9 cellular contexts compared by ENCODE assay signal in genomic region chr17:48646183-48647102, GRCh38. TPM values are rescaled to one million over a fixed set of nuclear protein-coding genes. Genes with fewer than 3 reads are reported as not detected.
A peak's percentile ranks its signal among the peaks of the same experiment; 100 is the strongest.
DNase-seq lines count a peak whose midpoint lies in the region; ATAC-seq and TF ChIP-seq lines count a peak whose summit lies in the region.
"Had no signal": no experiment of that assay in that cellular context is flagged by ENCODE, and none has a peak within 500 bp of the region (broad histone marks: within the 10 kb centered on the region; RNA-seq: fewer than 3 reads in every experiment).

No MANE protein-coding gene starts in this region.

- H3K36me3 ChIP-seq in H7 (replicated peaks; ENCODE audit: control insufficient read depth, insufficient read depth, low read length), result no peaks in the 10 kb centered on the region

- ATAC-seq in GM19455 (IDR thresholded peaks at IDR 0.05; ENCODE audit: unreplicated experiment), result no peak

- DNase-seq in AG04449 (ENCODE audit: low read depth, low spot score) (no peak), H7 (peak; percentile 90), kidney tubule cell (ENCODE audit: low spot score) (peak; percentile 81), cerebellar nuclear complex (lab: John Stamatoyannopoulos, UW) (no peak), KG1 (lab: John Stamatoyannopoulos, UW) (no peak), AML-193 (lab: John Stamatoyannopoulos, UW) (no peak)
- DNase-seq in activated CD4-positive, alpha-beta memory T cell treated with anti-CD3 and anti-CD28 coated beads, Interleukin-2, amount 10 ng/mL, durations not matched to agents 7 days and 5 days, result peak; percentile 31

- POLR2A ChIA-PET in AG04449 (lab: Yijun Ruan, JAX), result no interaction called here
- POLR2A ChIA-PET in activated CD4-positive, alpha-beta memory T cell treated with anti-CD3 and anti-CD28 coated beads, Interleukin-2, amount 10 ng/mL, durations not matched to agents 7 days and 5 days (lab: Charles Lee), result no interaction called here

- peaks cover 87% of the 10 kb centered on the region for H3K27me3 ChIP-seq in H7 (ENCODE audit: control insufficient read depth, insufficient read depth, low read length)

- H3K27me3 Mint-ChIP-seq in activated CD4-positive, alpha-beta memory T cell treated with anti-CD3 and anti-CD28 coated beads, Interleukin-2, amount 10 ng/mL, durations not matched to agents 7 days and 5 days, result peaks cover 75% of the 10 kb centered on the region

- peak overlapping the region; percentile 3; the same call in 1 of the 2 replicates for H3K4me3 ChIP-seq in AG04449 (ENCODE audit: low read depth, low read length)
- peak overlapping the region; percentile 43 for H3K4me3 ChIP-seq in H7 (ENCODE audit: insufficient read depth, low read depth, low read length)

- no peak for TF ChIP-seq CTCF in AG04449 (IDR thresholded peaks at IDR 0.05; ENCODE audit: insufficient read depth, low read length, missing control alignments)

- CTCF ChIA-PET in AG04449 (lab: Yijun Ruan, JAX), result no interaction called here
- CTCF ChIA-PET in activated CD4-positive, alpha-beta memory T cell treated with anti-CD3 and anti-CD28 coated beads, Interleukin-2, amount 10 ng/mL, durations not matched to agents 7 days and 5 days (lab: Charles Lee), result interaction anchor here (1.0 kb wide), 1 partner anchor 10 kb away, joined by 4 read pairs; no protein-coding TSS in a partner anchor

- H3K4me1 Mint-ChIP-seq in activated CD4-positive, alpha-beta memory T cell treated with anti-CD3 and anti-CD28 coated beads, Interleukin-2, amount 10 ng/mL, durations not matched to agents 7 days and 5 days, result peaks cover 24% of the 10 kb centered on the region

- H3K36me3 Mint-ChIP-seq in activated CD4-positive, alpha-beta memory T cell treated with anti-CD3 and anti-CD28 coated beads, Interleukin-2, amount 10 ng/mL, durations not matched to agents 7 days and 5 days (ENCODE audit: low read depth), result no peaks in the 10 kb centered on the region

- no peaks in the 10 kb centered on the region for H3K9me3 Mint-ChIP-seq in activated CD4-positive, alpha-beta memory T cell treated with anti-CD3 and anti-CD28 coated beads, Interleukin-2, amount 10 ng/mL, durations not matched to agents 7 days and 5 days

- no peak overlapping the region for H3K27ac Mint-ChIP-seq in activated CD4-positive, alpha-beta memory T cell treated with anti-CD3 and anti-CD28 coated beads, Interleukin-2, amount 10 ng/mL, durations not matched to agents 7 days and 5 days

- peak overlapping the region; percentile 76 for H3K4me3 Mint-ChIP-seq in activated CD4-positive, alpha-beta memory T cell treated with anti-CD3 and anti-CD28 coated beads, Interleukin-2, amount 10 ng/mL, durations not matched to agents 7 days and 5 days

RNA-seq across cellular contexts. Expression of gene HOXB9, which starts 20.3 kb away (rescaled TPM):
- total RNA-seq in H7 (2014; rRNA removed; shearing (Covaris generic)), result 0.04 TPM in 1 of 2 replicates, not detected in the other
- 1 to 10 TPM in 1 of 2 experiments, under 1 TPM in 1; 0.88 to 1.4 TPM for total RNA-seq in activated CD4-positive, alpha-beta memory T cell treated with anti-CD3 and anti-CD28 coated beads, Interleukin-2, amount 10 ng/mL, durations not matched to agents 7 days and 5 days
- total RNA-seq: temporal lobe had no signal

RNA-seq across cellular contexts. Expression of gene HOXB8, which starts 31.4 kb away (rescaled TPM):
- not detected in 2 replicates for total RNA-seq in H7 (2014; rRNA removed; shearing (Covaris generic))
- not detected for total RNA-seq in activated CD4-positive, alpha-beta memory T cell treated with anti-CD3 and anti-CD28 coated beads, Interleukin-2, amount 10 ng/mL, durations not matched to agents 7 days and 5 days

RNA-seq across cellular contexts. Expression of gene HOXB7, which starts 35.6 kb away (rescaled TPM):
- 0.45 TPM in 1 of 2 replicates, not detected in the other for total RNA-seq in H7 (2014; rRNA removed; shearing (Covaris generic))
- total RNA-seq in activated CD4-positive, alpha-beta memory T cell treated with anti-CD3 and anti-CD28 coated beads, Interleukin-2, amount 10 ng/mL, durations not matched to agents 7 days and 5 days, result 1 to 10 TPM; 1.6 to 1.7 TPM
- total RNA-seq: temporal lobe had no signal

RNA-seq across cellular contexts. Expression of gene HOXB6, which starts 41.7 kb away (rescaled TPM):
- not detected in 2 replicates for total RNA-seq in H7 (2014; rRNA removed; shearing (Covaris generic))
- total RNA-seq in activated CD4-positive, alpha-beta memory T cell treated with anti-CD3 and anti-CD28 coated beads, Interleukin-2, amount 10 ng/mL, durations not matched to agents 7 days and 5 days, result under 1 TPM; 0.60 to 0.68 TPM
- total RNA-seq: temporal lobe had no signal

RNA-seq across cellular contexts. Expression of gene HOXB5, which starts 52.9 kb away (rescaled TPM):
- total RNA-seq in H7 (2014; rRNA removed; shearing (Covaris generic)), result not detected in 2 replicates
- under 1 TPM in 1 of 2 experiments, not detected in 1; 0.20 TPM for total RNA-seq in activated CD4-positive, alpha-beta memory T cell treated with anti-CD3 and anti-CD28 coated beads, Interleukin-2, amount 10 ng/mL, durations not matched to agents 7 days and 5 days
- total RNA-seq: temporal lobe had no signal

Comparison
In these comparisons a context has a peak if more than half of its experiments do, and no peak if none do; other contexts are left out.
1. DNase-seq: peak in H7 (single experiment), activated CD4-positive, alpha-beta memory T cell treated with anti-CD3 and anti-CD28 coated beads, Interleukin-2, amount 10 ng/mL, durations not matched to agents 7 days and 5 days (single experiment) and kidney tubule cell (single experiment); none in AG04449 (single experiment), cerebellar nuclear complex (0 of 2), KG1 (single experiment) and AML-193 (0 of 2).